8 cellular contexts compared by ENCODE assay signal in the genomic region with DNA sequence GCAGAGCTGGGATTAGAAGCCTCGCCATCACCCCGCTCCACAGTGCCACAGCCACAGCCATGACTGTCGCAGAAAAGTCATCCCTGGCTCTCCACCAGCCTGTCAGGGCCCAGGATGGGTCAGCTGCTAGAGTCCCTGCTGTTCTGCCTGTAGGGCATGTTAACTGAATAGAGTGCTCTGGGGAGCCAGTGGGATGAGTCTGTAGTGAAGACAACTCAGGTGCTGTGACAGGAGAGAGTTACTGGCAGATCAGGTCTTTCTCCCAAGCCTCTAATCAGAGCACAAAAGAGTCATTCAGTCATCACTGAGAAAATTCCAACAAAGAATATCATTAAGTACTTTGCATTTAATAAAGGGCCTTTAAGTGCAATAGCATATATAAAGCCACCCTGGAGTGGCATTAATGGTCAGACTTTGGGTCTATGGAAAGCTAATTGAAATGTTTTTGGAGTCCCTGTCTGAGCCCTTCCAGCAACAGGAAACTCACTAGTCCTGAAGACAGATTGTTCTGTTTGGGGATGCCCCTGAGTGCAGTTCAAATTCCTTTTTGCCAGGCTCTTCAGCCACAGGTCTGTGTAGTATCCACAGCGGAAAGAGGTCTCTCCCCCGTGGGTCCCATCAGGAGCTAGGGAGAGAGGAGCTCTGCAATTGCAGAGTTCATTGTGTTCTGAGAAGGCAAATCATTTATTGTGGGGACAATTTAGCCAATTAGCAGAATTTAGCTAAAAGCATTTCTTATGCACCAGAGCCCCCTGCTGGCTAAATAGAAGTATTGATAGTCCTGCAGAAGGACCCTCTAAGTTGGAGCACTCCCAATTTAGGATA. TPM values are rescaled to one million over a fixed set of nuclear protein-coding genes. Genes with fewer than 3 reads are reported as not detected.
DNase-seq lines count a peak whose midpoint lies in the region; ATAC-seq, FAIRE-seq and TF ChIP-seq lines count a peak whose summit lies in the region.

No MANE protein-coding gene starts in this region.

- H3K27ac Mint-ChIP-seq in brain = peak overlapping the region in 1 of 5 experiments; percentile 66
- no peak overlapping the region for H3K27ac Mint-ChIP-seq in stimulated activated naive CD8-positive, alpha-beta T cell treated with anti-CD3 and anti-CD28 coated beads, Interleukin-15, amount 100 ng/mL, for 72 hours

- no peak overlapping the region for H3K4me3 ChIP-seq in DND-41 (ENCODE audit: low read depth in 1 of 2, low read length in 2 of 2)

- H3K79me2 ChIP-seq in DND-41 (ENCODE audit: insufficient read depth, low read length) = no peaks in the 10 kb centered on the region

- no peak overlapping the region for H2AFZ ChIP-seq in DND-41 (ENCODE audit: low read depth, low read length)

- H3K9me3 Mint-ChIP-seq in brain = peaks cover 13 to 24% (median 17%) of the 10 kb centered on the region in 5 experiments
- H3K9me3 Mint-ChIP-seq in stimulated activated naive CD8-positive, alpha-beta T cell treated with anti-CD3 and anti-CD28 coated beads, Interleukin-15, amount 100 ng/mL, for 72 hours = peaks cover 15 to 27% of the 10 kb centered on the region in 2 donors

- peaks cover 35% of the 10 kb centered on the region for H3K27me3 Mint-ChIP-seq in brain
- H3K27me3 Mint-ChIP-seq in stimulated activated naive CD8-positive, alpha-beta T cell treated with anti-CD3 and anti-CD28 coated beads, Interleukin-15, amount 100 ng/mL, for 72 hours = peaks cover 75% of the 10 kb centered on the region

- no peak overlapping the region for H3K9ac ChIP-seq in DND-41 (ENCODE audit: low read depth, low read length)

- ATAC-seq in DND-41 (ENCODE audit: insufficient read depth, low read depth) = peak; percentile 50; the same call in 1 of the 3 replicates
- ATAC-seq in stimulated activated naive CD8-positive, alpha-beta T cell treated with anti-CD3 and anti-CD28 coated beads, Interleukin-15, amount 100 ng/mL, for 72 hours = no peak
- ATAC-seq in GM18867 (IDR thresholded peaks at IDR 0.05; ENCODE audit: unreplicated experiment) = no peak

- H3K4me1 Mint-ChIP-seq in brain = peaks cover 12% of the 10 kb centered on the region
- H3K4me1 Mint-ChIP-seq in stimulated activated naive CD8-positive, alpha-beta T cell treated with anti-CD3 and anti-CD28 coated beads, Interleukin-15, amount 100 ng/mL, for 72 hours = no peaks in the 10 kb centered on the region

- no peak overlapping the region for H3K4me3 Mint-ChIP-seq in brain
- H3K4me3 Mint-ChIP-seq in stimulated activated naive CD8-positive, alpha-beta T cell treated with anti-CD3 and anti-CD28 coated beads, Interleukin-15, amount 100 ng/mL, for 72 hours = no peak overlapping the region

- H3K27ac ChIP-seq in DND-41 (ENCODE audit: low read length) = no peak overlapping the region

- no peaks in the 10 kb centered on the region for H3K36me3 Mint-ChIP-seq in brain

- no peaks in the 10 kb centered on the region for H4K20me1 ChIP-seq in DND-41 (ENCODE audit: insufficient read depth, low read length)

- no peak overlapping the region for H3K4me2 ChIP-seq in DND-41 (ENCODE audit: insufficient read depth, low read length)

- peaks cover 9% of the 10 kb centered on the region for H3K9me3 ChIP-seq in DND-41 (ENCODE audit: insufficient read depth, low read length, severe bottlenecking)

- DNase-seq in DND-41 = peak; percentile 34
- peak; percentile 44 for DNase-seq in HTR-8/SVneo (ENCODE audit: insufficient read length, low spot score)
- DNase-seq in NOMO-1 treated with dmso at 0.1 percent for 144 hours (lab: John Stamatoyannopoulos, UW; ENCODE audit: unreplicated experiment) = peak; percentile 15
- peak; percentile 87 for DNase-seq in inferior parietal cortex (ENCODE audit: extremely low spot score)
- DNase-seq in stimulated activated naive CD8-positive, alpha-beta T cell treated with anti-CD3 and anti-CD28 coated beads, Interleukin-15, amount 100 ng/mL, for 72 hours = peak; percentile 19 to 24
- DNase-seq in activated effector memory CD4-positive, alpha-beta T cell treated with Interleukin-2 at 50 U/mL for 16 hours = no peak

- TF ChIP-seq CTCF in DND-41 (IDR thresholded peaks at IDR 0.05; ENCODE audit: borderline replicate concordance, extremely low read depth, low read length, poor library complexity, severe bottlenecking) (peak; percentile 86), brain (conservative IDR thresholded peaks at IDR 0.05) (peak; percentile 99)

- H3K36me3 ChIP-seq in DND-41 (ENCODE audit: insufficient read depth, low read length) = no peaks in the 10 kb centered on the region

- no peaks in the 10 kb centered on the region for H3K4me1 ChIP-seq in DND-41 (ENCODE audit: insufficient read depth, low read length)

- peaks cover 6% of the 10 kb centered on the region for H3K27me3 ChIP-seq in DND-41 (ENCODE audit: insufficient read depth, low read length, poor library complexity)

- FAIRE-seq in HTR-8/SVneo (lab: Jason Lieb, UNC) = no peak

RNA-seq across cellular contexts. Expression of gene C14orf132, which starts 45.2 kb away (rescaled TPM):
- polyA plus RNA-seq in brain (ENCODE audit: insufficient read depth, low read depth, low replicate concordance) = 69.2 TPM
